26 cellular contexts compared by ENCODE assay signal in genomic region chr5:88687253-88687955, GRCh38.
DNase-seq lines count a peak whose midpoint lies in the region; ATAC-seq and TF ChIP-seq lines count a peak whose summit lies in the region.
"Had no signal": no experiment of that assay in that cellular context is flagged by ENCODE, and none has a peak within 500 bp of the region (broad histone marks: within the 10 kb centered on the region; RNA-seq: fewer than 3 reads in every experiment).

No MANE protein-coding gene starts in this region.

- CTCF ChIA-PET in CD8-positive, alpha-beta T cell (lab: Charles Lee), result interaction anchor here (1.0 to 9.5 kb wide), 2 partner anchors 10 to 907 kb away, joined by 3 to 136 read pairs; no protein-coding TSS in a partner anchor

- H2AFZ ChIP-seq in H9 (ENCODE audit: low read length), result no peak overlapping the region

- no peak overlapping the region for H2AK5ac ChIP-seq in H9 (ENCODE audit: insufficient read length, low read length)

- peaks cover 5% of the 10 kb centered on the region; the same call in 1 of the 2 replicates for H3K4me1 ChIP-seq in H9 (ENCODE audit: insufficient read depth, low read length)
- peaks cover 21% of the 10 kb centered on the region for H3K4me1 ChIP-seq in CD8-positive, alpha-beta T cell (ENCODE audit: insufficient read depth, low read length)

- no peak overlapping the region for H4K8ac ChIP-seq in H9 (replicated peaks; ENCODE audit: insufficient read length, low read depth, low read length)

- TF ChIP-seq CTCF in H9 (conservative IDR thresholded peaks at IDR 0.05), result no peak
- TF ChIP-seq CTCF in CD8-positive, alpha-beta T cell (IDR thresholded peaks at IDR 0.05), result no peak

- no peak for ATAC-seq in stimulated activated memory B cell treated with anti-CD40 and anti-IgM and Interleukin-4, amounts not matched to agents 10 μg/mL and 1 μg/mL and 100 μg/mL, for 72 hours
- no peak for ATAC-seq in CD8-positive, alpha-beta T cell
- ATAC-seq in HG03354 (IDR thresholded peaks at IDR 0.05; ENCODE audit: poor library complexity, severe bottlenecking, unreplicated experiment), result no peak
- ATAC-seq: gastrocnemius medialis; stimulated activated effector memory CD8-positive, alpha-beta T cell treated with anti-CD3 and anti-CD28 coated beads, Interleukin-12 subunit alpha, Interleukin-12 subunit beta, amount 100 ng/mL, for 72 hours had no signal

- no peak overlapping the region for H3T11ph ChIP-seq in H9 (ENCODE audit: low read length)

- no peak overlapping the region for H2BK120ac ChIP-seq in H9 (ENCODE audit: low read depth, low read length, poor library complexity, severe bottlenecking)

- no peak overlapping the region for H2BK15ac ChIP-seq in H9 (ENCODE audit: low read depth, low read length)

- no peaks in the 10 kb centered on the region for H3K36me3 Mint-ChIP-seq in H9 (ENCODE audit: insufficient read depth in 1 of 3, low read depth in 3 of 3)
- H3K36me3 Mint-ChIP-seq in stimulated activated memory B cell treated with anti-CD40 and anti-IgM and Interleukin-4, amounts not matched to agents 10 μg/mL and 1 μg/mL and 100 μg/mL, for 72 hours, result no peaks in the 10 kb centered on the region
- H3K36me3 Mint-ChIP-seq in CD8-positive, alpha-beta T cell, result no peaks in the 10 kb centered on the region

- no peaks in the 10 kb centered on the region for H3K9me3 ChIP-seq in H9 (ENCODE audit: control insufficient read depth, low read depth, low read length)
- no peaks in the 10 kb centered on the region for H3K9me3 ChIP-seq in CD8-positive, alpha-beta T cell (ENCODE audit: low read length)
- H3K9me3 ChIP-seq: esophagus muscularis mucosa, gastrocnemius medialis, neutrophil, tibial artery had no signal

- H2BK20ac ChIP-seq in H9 (ENCODE audit: low read depth, low read length, poor library complexity, severe bottlenecking), result no peak overlapping the region

- H3K23me2 ChIP-seq in H9 (ENCODE audit: insufficient read length, low read depth, low read length, poor library complexity, severe bottlenecking), result peaks cover 25% of the 10 kb centered on the region

- peak overlapping the region in 1 of 2 experiments; percentile 57; a peak in 3 of 5 replicates for H3K4me3 Mint-ChIP-seq in H9
- H3K4me3 Mint-ChIP-seq in stimulated activated memory B cell treated with anti-CD40 and anti-IgM and Interleukin-4, amounts not matched to agents 10 μg/mL and 1 μg/mL and 100 μg/mL, for 72 hours, result no peak overlapping the region
- no peak overlapping the region for H3K4me3 Mint-ChIP-seq in CD8-positive, alpha-beta T cell
- H3K4me3 Mint-ChIP-seq: activated CD4-positive, alpha-beta memory T cell treated with anti-CD3 and anti-CD28 coated beads, Interleukin-2, amount 10 ng/mL, durations not matched to agents 7 days and 5 days; activated naive CD8-positive, alpha-beta T cell treated with anti-CD3 and anti-CD28 coated beads for 36 hours; HFFc6; memory B cell; stimulated activated effector memory CD8-positive, alpha-beta T cell treated with anti-CD3 and anti-CD28 coated beads, Interleukin-12 subunit alpha, Interleukin-12 subunit beta, amount 100 ng/mL, for 72 hours had no signal

- DNase-seq in H9 (no peak), head of caudate nucleus (peak in 30 of 42 donors; percentile 21 to 79 (median 62)), posterior cingulate gyrus (peak in 6 of 10 donors; percentile 34 to 90 (median 56)), erythroblast (lab: John Stamatoyannopoulos, UW) (no peak)
- no peak for DNase-seq in CD8-positive, alpha-beta T cell
- DNase-seq: activated CD4-positive, alpha-beta memory T cell treated with anti-CD3 and anti-CD28 coated beads, Interleukin-2, amount 10 ng/mL, durations not matched to agents 7 days and 5 days; activated effector memory CD4-positive, alpha-beta T cell treated with Interleukin-2 at 50 U/mL for 16 hours; activated naive CD8-positive, alpha-beta T cell treated with anti-CD3 and anti-CD28 coated beads for 36 hours; effector CD8-positive, alpha-beta T cell; gastrocnemius medialis; HFFc6; KBM-7; kidney glomerular epithelial cell; NCI-H2171; NCI-H524; Peyer's patch; spleen; stimulated activated CD4-positive, alpha-beta T cell treated with anti-CD3 and anti-CD28 coated beads, Interleukin-2, amount 100 ng/mL, for 48 hours; tibial artery had no signal

- H4K20me1 ChIP-seq in H9 (ENCODE audit: control insufficient read depth, insufficient read depth, insufficient read length), result no peaks in the 10 kb centered on the region

- no peak overlapping the region for H4K5ac ChIP-seq in H9 (ENCODE audit: insufficient read length, low read depth, low read length)

- H3K4me1 Mint-ChIP-seq in H9, result peaks cover 38 to 77% of the 10 kb centered on the region in 2 experiments
- H3K4me1 Mint-ChIP-seq in stimulated activated memory B cell treated with anti-CD40 and anti-IgM and Interleukin-4, amounts not matched to agents 10 μg/mL and 1 μg/mL and 100 μg/mL, for 72 hours, result peaks cover 24% of the 10 kb centered on the region
- peaks cover 27% of the 10 kb centered on the region for H3K4me1 Mint-ChIP-seq in CD8-positive, alpha-beta T cell (ENCODE audit: low read depth)

- no CpG with 5 or more reads among the region's 11 CpGs for WGBS in H9 (ENCODE audit: extremely low coverage, insufficient read length, low lambda C conversion rate)

- no peak overlapping the region for H3K9ac ChIP-seq in H9 (ENCODE audit: extremely low read depth, insufficient read length, low read length)

- no peak overlapping the region for H3K56ac ChIP-seq in H9 (ENCODE audit: insufficient read length, low read depth, low read length)

- TF ChIP-seq POLR2A in erythroblast (IDR thresholded peaks at IDR 0.05; ENCODE audit: low read length), result no peak

- H3K9me3 Mint-ChIP-seq in H9, result peaks cover 4 to 15% of the 10 kb centered on the region in 2 experiments; a peak in 3 of 5 replicates
- peaks cover 7% of the 10 kb centered on the region for H3K9me3 Mint-ChIP-seq in stimulated activated memory B cell treated with anti-CD40 and anti-IgM and Interleukin-4, amounts not matched to agents 10 μg/mL and 1 μg/mL and 100 μg/mL, for 72 hours
- H3K9me3 Mint-ChIP-seq in CD8-positive, alpha-beta T cell, result peaks cover 5% of the 10 kb centered on the region
- H3K9me3 Mint-ChIP-seq: activated CD4-positive, alpha-beta memory T cell treated with anti-CD3 and anti-CD28 coated beads, Interleukin-2, amount 10 ng/mL, durations not matched to agents 7 days and 5 days; HFFc6; stimulated activated effector memory CD8-positive, alpha-beta T cell treated with anti-CD3 and anti-CD28 coated beads, Interleukin-12 subunit alpha, Interleukin-12 subunit beta, amount 100 ng/mL, for 72 hours had no signal

- no peaks in the 10 kb centered on the region for H3K36me3 ChIP-seq in CD8-positive, alpha-beta T cell (ENCODE audit: insufficient read depth, low read length)
- H3K36me3 ChIP-seq: esophagus muscularis mucosa, gastrocnemius medialis, neutrophil, Peyer's patch, spleen, tibial artery had no signal

- H3K27ac Mint-ChIP-seq in H9, result no peak overlapping the region; a peak in 1 of 7 replicates
- H3K27ac Mint-ChIP-seq in stimulated activated memory B cell treated with anti-CD40 and anti-IgM and Interleukin-4, amounts not matched to agents 10 μg/mL and 1 μg/mL and 100 μg/mL, for 72 hours, result no peak overlapping the region
- H3K27ac Mint-ChIP-seq in CD8-positive, alpha-beta T cell, result no peak overlapping the region
- H3K27ac Mint-ChIP-seq: activated CD4-positive, alpha-beta memory T cell treated with anti-CD3 and anti-CD28 coated beads, Interleukin-2, amount 10 ng/mL, durations not matched to agents 7 days and 5 days; activated naive CD8-positive, alpha-beta T cell treated with anti-CD3 and anti-CD28 coated beads for 36 hours; HFFc6; memory B cell; stimulated activated effector memory CD8-positive, alpha-beta T cell treated with anti-CD3 and anti-CD28 coated beads, Interleukin-12 subunit alpha, Interleukin-12 subunit beta, amount 100 ng/mL, for 72 hours had no signal

- no peaks in the 10 kb centered on the region for H3K79me1 ChIP-seq in H9 (ENCODE audit: insufficient read depth, low read depth, low read length, poor library complexity, severe bottlenecking)

- H3K14ac ChIP-seq in H9 (ENCODE audit: insufficient read depth, low read length), result no peak overlapping the region

- H3K27ac ChIP-seq in H9 (ENCODE audit: insufficient read length, low read depth, low read length) (no peak overlapping the region), angular gyrus (ENCODE audit: low read depth, low read length) (peak overlapping the region; percentile 82)
- no peak overlapping the region for H3K27ac ChIP-seq in CD8-positive, alpha-beta T cell (ENCODE audit: low read depth, low read length)
- H3K27ac ChIP-seq: esophagus muscularis mucosa, gastrocnemius medialis, neutrophil, Peyer's patch, spleen, tibial artery had no signal

- POLR2A ChIA-PET in CD8-positive, alpha-beta T cell (lab: Charles Lee), result no interaction called here

- no peak overlapping the region for H3K4ac ChIP-seq in H9 (ENCODE audit: low read depth, low read length)

- H2BK5ac ChIP-seq in H9 (ENCODE audit: insufficient read length, low read length), result no peak overlapping the region

- no peak overlapping the region for H4K91ac ChIP-seq in H9 (ENCODE audit: insufficient read length, low read depth, low read length)

- peaks cover 97% of the 10 kb centered on the region for H3K27me3 ChIP-seq in H9 (ENCODE audit: insufficient read depth, low read length)
- H3K27me3 ChIP-seq in CD8-positive, alpha-beta T cell (ENCODE audit: insufficient read depth, low read length), result peaks cover 79% of the 10 kb centered on the region

- no peak overlapping the region for H2BK12ac ChIP-seq in H9 (ENCODE audit: insufficient read length, low read depth, low read length)

- H3K79me2 ChIP-seq in H9 (ENCODE audit: insufficient read depth, low read length), result no peaks in the 10 kb centered on the region

- no peak overlapping the region for H3K18ac ChIP-seq in H9 (ENCODE audit: insufficient read length, low read depth, low read length)

- H3K4me3 ChIP-seq in CD8-positive, alpha-beta T cell (ENCODE audit: low read depth, low read length), result no peak overlapping the region
- H3K4me3 ChIP-seq: esophagus muscularis mucosa, gastrocnemius medialis, Peyer's patch, spleen, tibial artery had no signal

- intact Hi-C loops in head of caudate nucleus (cut with DNase I), result loop anchor here (10.0 kb wide), 1 partner anchor 1273 kb away; the partner anchor contains the start of gene CCNH
- intact Hi-C loops in posterior cingulate gyrus (cut with DNase I), result loop anchor here (10.0 kb wide), 1 partner anchor 1273 kb away; the partner anchor contains the start of gene CCNH
- intact Hi-C loops in CD8-positive, alpha-beta T cell (cut with DNase I, micrococcal nuclease), result no loop called here

- H3K27me3 Mint-ChIP-seq in H9 (ENCODE audit: low read depth), result peaks cover 100% of the 10 kb centered on the region
- H3K27me3 Mint-ChIP-seq in stimulated activated memory B cell treated with anti-CD40 and anti-IgM and Interleukin-4, amounts not matched to agents 10 μg/mL and 1 μg/mL and 100 μg/mL, for 72 hours, result peaks cover 96% of the 10 kb centered on the region
- H3K27me3 Mint-ChIP-seq in CD8-positive, alpha-beta T cell (ENCODE audit: low read depth), result peaks cover 90% of the 10 kb centered on the region

- no peak overlapping the region for H3K23ac ChIP-seq in H9 (ENCODE audit: insufficient read length, low read depth, low read length)

- H3K4me2 ChIP-seq in H9 (ENCODE audit: insufficient read depth, insufficient read length, low read length), result peak overlapping the region; percentile 40

Comparison
In these comparisons a context has a peak if more than half of its experiments do, and no peak if none do; other contexts are left out.
1. DNase-seq: peak in head of caudate nucleus (30 of 42) and posterior cingulate gyrus (6 of 10); none in H9 (single experiment), CD8-positive, alpha-beta T cell (0 of 7) and erythroblast (0 of 2).
2. intact Hi-C loops: an anchor here in head of caudate nucleus (10.0 kb wide) and posterior cingulate gyrus (10.0 kb wide); none called in CD8-positive, alpha-beta T cell.